Comparison of ENCODE assay signal across 18 cellular contexts in genomic region chr10:97822261-97822687, GRCh38. TPM values are rescaled to one million over a fixed set of nuclear protein-coding genes. Genes with fewer than 3 reads are reported as not detected.
DNase-seq lines count a peak whose midpoint lies in the region; ATAC-seq, FAIRE-seq and TF ChIP-seq lines count a peak whose summit lies in the region.
"Had no signal": no experiment of that assay in that cellular context is flagged by ENCODE, and none has a peak within 500 bp of the region (broad histone marks: within the 10 kb centered on the region; RNA-seq: fewer than 3 reads in every experiment).

No MANE protein-coding gene starts in this region.

- H4K20me1 ChIP-seq in Karpas-422 (ENCODE audit: insufficient read depth, low read depth, low read length), result no peaks in the 10 kb centered on the region

- no peak for TF ChIP-seq POLR2A in H54 (IDR thresholded peaks at IDR 0.05; ENCODE audit: low read depth, low read length)

- no peak overlapping the region for H3K4me3 ChIP-seq in endocrine pancreas (ENCODE audit: control insufficient read depth, insufficient read depth, low read length)
- peak overlapping the region; percentile 56 for H3K4me3 ChIP-seq in psoas muscle
- no peak overlapping the region for H3K4me3 ChIP-seq in Karpas-422 (ENCODE audit: low read length)
- H3K4me3 ChIP-seq: BLaER1 treated with 17β-estradiol and CSF1 and Interleukin-3, amounts not matched to agents 10 nM and 100 nM; smooth muscle cell had no signal

- no peak for FAIRE-seq in H54 (lab: Jason Lieb, UNC)
- FAIRE-seq: H1 had no signal

- no peak overlapping the region for H3K4me2 ChIP-seq in Karpas-422 (ENCODE audit: low read depth, low read length, poor library complexity, severe bottlenecking)
- H3K4me2 ChIP-seq: BLaER1 treated with 17β-estradiol and CSF1 and Interleukin-3, amounts not matched to agents 10 nM and 100 nM; smooth muscle cell had no signal

- H3K36me3 ChIP-seq in endocrine pancreas (ENCODE audit: control insufficient read depth, insufficient read depth, low read length), result no peaks in the 10 kb centered on the region
- H3K36me3 ChIP-seq in psoas muscle (ENCODE audit: insufficient read depth in 1 of 2, low read depth in 1 of 2), result no peaks in the 10 kb centered on the region
- no peaks in the 10 kb centered on the region for H3K36me3 ChIP-seq in Karpas-422 (ENCODE audit: insufficient read depth, low read length)
- H3K36me3 ChIP-seq: BLaER1 treated with 17β-estradiol and CSF1 and Interleukin-3, amounts not matched to agents 10 nM and 100 nM had no signal

- H3K27ac ChIP-seq in psoas muscle (peak overlapping the region; percentile 95), Karpas-422 (ENCODE audit: low read length) (no peak overlapping the region)
- H3K27ac ChIP-seq: BLaER1 treated with 17β-estradiol and CSF1 and Interleukin-3, amounts not matched to agents 10 nM and 100 nM had no signal

- H3K9me3 ChIP-seq in endocrine pancreas (ENCODE audit: control insufficient read depth, low read length) (no peaks in the 10 kb centered on the region), psoas muscle (no peaks in the 10 kb centered on the region), Karpas-422 (ENCODE audit: low read length) (no peaks in the 10 kb centered on the region)
- H3K9me3 ChIP-seq: BLaER1 treated with 17β-estradiol and CSF1 and Interleukin-3, amounts not matched to agents 10 nM and 100 nM had no signal

- DNase-seq in H54 (ENCODE audit: insufficient read length, low spot score) (peak; percentile 58), NCI-H226 (peak; percentile 58), psoas muscle (peak; percentile 61 to 86), Karpas-422 (no peak)
- no peak for DNase-seq in effector CD8-positive, alpha-beta T cell (lab: John Stamatoyannopoulos, UW)
- DNase-seq: activated CD4-positive, alpha-beta T cell treated with anti-CD3 and anti-CD28 coated beads for 4 hours; activated naive CD4-positive, alpha-beta T cell treated with anti-CD3 and anti-CD28 coated beads, Interleukin-2, amount 50 U/mL, for 16 hours; DND-41; effector memory CD4-positive, alpha-beta T cell; foreskin fibroblast; NCI-H446; stimulated activated naive CD4-positive, alpha-beta T cell treated with Interleukin-2 at 50 U/mL for 16 hours; T-helper 17 cell had no signal

- H3K9me2 ChIP-seq in Karpas-422 (replicated peaks; ENCODE audit: insufficient read depth, low read length), result no peaks in the 10 kb centered on the region

- no peaks in the 10 kb centered on the region for H3K27me3 ChIP-seq in endocrine pancreas (ENCODE audit: control insufficient read depth, insufficient read depth, low read length)
- no peaks in the 10 kb centered on the region for H3K27me3 ChIP-seq in psoas muscle (ENCODE audit: insufficient read depth in 3 of 3, low read length in 2 of 3)
- H3K27me3 ChIP-seq in Karpas-422 (ENCODE audit: low read length), result no peaks in the 10 kb centered on the region
- H3K27me3 ChIP-seq: BLaER1 treated with 17β-estradiol and CSF1 and Interleukin-3, amounts not matched to agents 10 nM and 100 nM had no signal

- 29 to 57% (median 31%) methylated on average over 10 of the region's 10 CpGs for WGBS in psoas muscle, 3 donors

- TF ChIP-seq CTCF in psoas muscle (IDR thresholded peaks at IDR 0.05), result peak; percentile 5

- ATAC-seq in psoas muscle (peak; percentile 82 to 88 (median 84)), GM21786 (IDR thresholded peaks at IDR 0.05; ENCODE audit: unreplicated experiment) (no peak)
- ATAC-seq: T-helper 17 cell had no signal

- H2AFZ ChIP-seq in Karpas-422 (ENCODE audit: low read length), result no peak overlapping the region

- intact Hi-C loops in psoas muscle (cut with DNase I), result loop anchor here in 1 of 2 donors (2.0 kb wide), 1 partner anchor 17 kb away; no protein-coding TSS in a partner anchor

- H3K4me1 ChIP-seq in endocrine pancreas (ENCODE audit: control insufficient read depth, insufficient read depth, low read length) (no peaks in the 10 kb centered on the region), psoas muscle (peaks cover 44% of the 10 kb centered on the region), Karpas-422 (ENCODE audit: low read length) (no peaks in the 10 kb centered on the region)

- H3K9ac ChIP-seq in endocrine pancreas (ENCODE audit: control insufficient read depth, insufficient read depth, low read length) (peak overlapping the region; percentile 30), Karpas-422 (ENCODE audit: low read length) (no peak overlapping the region)
- H3K9ac ChIP-seq: BLaER1 treated with 17β-estradiol and CSF1 and Interleukin-3, amounts not matched to agents 10 nM and 100 nM had no signal

- H3K79me2 ChIP-seq in Karpas-422 (ENCODE audit: low read length), result no peaks in the 10 kb centered on the region

RNA-seq across cellular contexts. Expression of gene GOLGA7B, which starts 27.4 kb away (rescaled TPM):
- total RNA-seq in psoas muscle, result 1 to 10 TPM in 2 of 4 donors, under 1 TPM in 2; 0.19 to 4.1 (median 0.99) TPM
- 1 to 10 TPM in 1 of 3 donors, under 1 TPM in 2; 0.46 to 1.6 (median 0.77) TPM for polyA plus RNA-seq in psoas muscle
- total RNA-seq in Karpas-422 (2014; rRNA removed; shearing (Covaris generic); ENCODE audit: low replicate concordance), result not detected in 2 replicates
- total RNA-seq: smooth muscle cell had no signal
- polyA plus RNA-seq: smooth muscle cell had no signal

RNA-seq across cellular contexts. Expression of gene SFRP5, which starts 50.5 kb away (rescaled TPM):
- under 1 TPM in 2 of 4 donors, not detected in 2; 0.16 to 0.30 TPM for total RNA-seq in psoas muscle
- polyA plus RNA-seq in psoas muscle, result under 1 TPM; 0.47 to 0.73 (median 0.69) TPM
- total RNA-seq in Karpas-422 (2014; rRNA removed; shearing (Covaris generic); ENCODE audit: low replicate concordance), result not detected in 2 replicates
- total RNA-seq: smooth muscle cell, T-helper 17 cell had no signal

Comparison
In these comparisons a context has a peak if more than half of its experiments do, and no peak if none do; other contexts are left out.
1. DNase-seq: peak in H54 (single experiment), NCI-H226 (single experiment) and psoas muscle (2 of 2); none in Karpas-422 (single experiment) and effector CD8-positive, alpha-beta T cell (single experiment).